In the genomic region with DNA sequence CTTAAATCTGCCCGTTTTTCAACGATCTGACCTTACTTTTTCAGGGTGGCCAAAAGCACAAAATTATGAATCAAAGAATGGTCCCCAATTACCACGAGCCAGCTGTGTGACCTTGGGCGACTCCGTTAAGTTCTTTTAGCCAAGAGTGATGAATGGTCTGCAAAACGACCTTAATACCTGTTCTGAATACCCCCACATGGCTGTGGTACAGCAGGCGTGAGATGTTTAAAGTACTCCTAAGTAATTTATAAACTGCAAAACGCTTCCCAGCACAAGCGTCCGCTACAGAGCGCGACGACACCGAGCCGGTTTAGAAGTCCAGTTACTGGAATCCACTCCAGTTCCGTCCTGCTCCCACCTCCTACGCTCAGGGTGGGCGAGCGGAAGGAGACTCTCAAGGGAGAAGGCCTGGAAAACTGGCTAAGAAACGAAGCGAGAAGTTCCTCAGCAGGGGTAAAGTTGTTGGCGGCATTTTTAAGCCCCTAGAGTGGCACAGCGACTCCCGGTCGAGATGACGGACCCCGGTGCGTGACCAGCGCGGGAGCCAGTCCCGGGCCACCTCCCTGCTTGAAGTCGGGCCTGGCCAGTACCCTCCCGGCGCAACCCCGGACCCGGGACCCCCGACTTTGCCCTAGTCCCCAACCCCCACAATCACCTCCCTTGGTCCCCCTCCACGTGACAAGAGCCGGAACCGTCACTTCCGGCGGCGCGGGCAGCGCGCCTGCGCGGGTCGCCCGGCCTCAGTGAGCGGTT, we compare ENCODE assay signal across 1 cellular context.
TF ChIP-seq lines count a peak whose summit lies in the region.

No MANE protein-coding gene starts in this region.

TF ChIP-seq in HepG2, 621 proteins besides CTCF, POLR2A, EP300 and RAD21 (continued from another document and continues in another):
- TF ChIP-seq, protein P1, sequence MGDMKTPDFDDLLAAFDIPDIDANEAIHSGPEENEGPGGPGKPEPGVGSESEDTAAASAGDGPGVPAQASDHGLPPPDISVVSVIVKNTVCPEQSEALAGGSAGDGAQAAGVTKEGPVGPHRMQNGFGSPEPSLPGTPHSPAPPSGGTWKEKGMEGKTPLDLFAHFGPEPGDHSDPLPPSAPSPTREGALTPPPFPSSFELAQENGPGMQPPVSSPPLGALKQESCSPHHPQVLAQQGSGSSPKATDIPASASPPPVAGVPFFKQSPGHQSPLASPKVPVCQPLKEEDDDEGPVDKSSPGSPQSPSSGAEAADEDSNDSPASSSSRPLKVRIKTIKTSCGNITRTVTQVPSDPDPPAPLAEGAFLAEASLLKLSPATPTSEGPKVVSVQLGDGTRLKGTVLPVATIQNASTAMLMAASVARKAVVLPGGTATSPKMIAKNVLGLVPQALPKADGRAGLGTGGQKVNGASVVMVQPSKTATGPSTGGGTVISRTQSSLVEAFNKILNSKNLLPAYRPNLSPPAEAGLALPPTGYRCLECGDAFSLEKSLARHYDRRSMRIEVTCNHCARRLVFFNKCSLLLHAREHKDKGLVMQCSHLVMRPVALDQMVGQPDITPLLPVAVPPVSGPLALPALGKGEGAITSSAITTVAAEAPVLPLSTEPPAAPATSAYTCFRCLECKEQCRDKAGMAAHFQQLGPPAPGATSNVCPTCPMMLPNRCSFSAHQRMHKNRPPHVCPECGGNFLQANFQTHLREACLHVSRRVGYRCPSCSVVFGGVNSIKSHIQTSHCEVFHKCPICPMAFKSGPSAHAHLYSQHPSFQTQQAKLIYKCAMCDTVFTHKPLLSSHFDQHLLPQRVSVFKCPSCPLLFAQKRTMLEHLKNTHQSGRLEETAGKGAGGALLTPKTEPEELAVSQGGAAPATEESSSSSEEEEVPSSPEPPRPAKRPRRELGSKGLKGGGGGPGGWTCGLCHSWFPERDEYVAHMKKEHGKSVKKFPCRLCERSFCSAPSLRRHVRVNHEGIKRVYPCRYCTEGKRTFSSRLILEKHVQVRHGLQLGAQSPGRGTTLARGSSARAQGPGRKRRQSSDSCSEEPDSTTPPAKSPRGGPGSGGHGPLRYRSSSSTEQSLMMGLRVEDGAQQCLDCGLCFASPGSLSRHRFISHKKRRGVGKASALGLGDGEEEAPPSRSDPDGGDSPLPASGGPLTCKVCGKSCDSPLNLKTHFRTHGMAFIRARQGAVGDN (CRISPR knock-in tag; IDR thresholded peaks at IDR 0.05): peak; percentile 93
- TF ChIP-seq, protein P2, sequence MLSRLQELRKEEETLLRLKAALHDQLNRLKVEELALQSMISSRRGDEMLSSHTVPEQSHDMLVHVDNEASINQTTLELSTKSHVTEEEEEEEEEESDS (CRISPR knock-in tag; IDR thresholded peaks at IDR 0.05; ENCODE audit: borderline replicate concordance): no peak
- TF ChIP-seq TBX3 (IDR thresholded peaks at IDR 0.05; ENCODE audit: borderline replicate concordance) (no peak), KAT7 (CRISPR knock-in tag; IDR thresholded peaks at IDR 0.05; ENCODE audit: borderline replicate concordance) (peak; percentile 80), SIX1 (CRISPR knock-in tag; IDR thresholded peaks at IDR 0.05; ENCODE audit: borderline replicate concordance) (0 out of 2 replicates have a peak, but pooled peaks have one; percentile 14), DPF2 (CRISPR knock-in tag; IDR thresholded peaks at IDR 0.05; ENCODE audit: borderline replicate concordance, low read depth) (no peak), XBP1 (CRISPR knock-in tag; IDR thresholded peaks at IDR 0.05) (no peak), SP4 (CRISPR knock-in tag; IDR thresholded peaks at IDR 0.05) (no peak), GABPB1 (CRISPR knock-in tag; IDR thresholded peaks at IDR 0.05) (peak; percentile 92), KDM5B (CRISPR knock-in tag; IDR thresholded peaks at IDR 0.05; ENCODE audit: borderline replicate concordance) (peak; percentile 74; the same call in 1 of the 2 replicates), HNRNPK (IDR thresholded peaks at IDR 0.05; ENCODE audit: low read depth, low read length, poor library complexity, severe bottlenecking) (peak; percentile 97), CREM (IDR thresholded peaks at IDR 0.05) (peak; percentile 53; the same call in 1 of the 2 replicates), CREM (CRISPR knock-in tag; IDR thresholded peaks at IDR 0.05) (0 out of 2 replicates have a peak, but pooled peaks have one; percentile 28), ZNF33B (CRISPR knock-in tag; IDR thresholded peaks at IDR 0.05) (0 out of 2 replicates have a peak, but pooled peaks have one; percentile 65), ZNF747 (CRISPR knock-in tag; IDR thresholded peaks at IDR 0.05; ENCODE audit: borderline replicate concordance) (peak; percentile 66; the same call in 1 of the 2 replicates), PHF21A (CRISPR knock-in tag; IDR thresholded peaks at IDR 0.05) (peak; percentile 35; the same call in 1 of the 2 replicates), GZF1 (CRISPR knock-in tag; IDR thresholded peaks at IDR 0.05) (peak; percentile 60; the same call in 1 of the 2 replicates), ZNF546 (CRISPR knock-in tag; conservative IDR thresholded peaks at IDR 0.05) (0 out of 2 replicates have a peak, but pooled peaks have one; percentile 11), FOXJ3 (CRISPR knock-in tag; IDR thresholded peaks at IDR 0.05; ENCODE audit: borderline replicate concordance) (no peak), THAP11 (CRISPR knock-in tag; IDR thresholded peaks at IDR 0.05) (peak; percentile 54; the same call in 1 of the 2 replicates), GATAD2A (CRISPR knock-in tag; IDR thresholded peaks at IDR 0.05) (peak; percentile 58), ZNF460 (CRISPR knock-in tag; IDR thresholded peaks at IDR 0.05; ENCODE audit: borderline replicate concordance) (no peak), ISL2 (CRISPR knock-in tag; IDR thresholded peaks at IDR 0.05) (peak; percentile 29), ZBTB7B (CRISPR knock-in tag; IDR thresholded peaks at IDR 0.05) (peak; percentile 97), KLF9 (CRISPR knock-in tag; IDR thresholded peaks at IDR 0.05; ENCODE audit: low read depth) (no peak)
- TF ChIP-seq, protein P3, sequence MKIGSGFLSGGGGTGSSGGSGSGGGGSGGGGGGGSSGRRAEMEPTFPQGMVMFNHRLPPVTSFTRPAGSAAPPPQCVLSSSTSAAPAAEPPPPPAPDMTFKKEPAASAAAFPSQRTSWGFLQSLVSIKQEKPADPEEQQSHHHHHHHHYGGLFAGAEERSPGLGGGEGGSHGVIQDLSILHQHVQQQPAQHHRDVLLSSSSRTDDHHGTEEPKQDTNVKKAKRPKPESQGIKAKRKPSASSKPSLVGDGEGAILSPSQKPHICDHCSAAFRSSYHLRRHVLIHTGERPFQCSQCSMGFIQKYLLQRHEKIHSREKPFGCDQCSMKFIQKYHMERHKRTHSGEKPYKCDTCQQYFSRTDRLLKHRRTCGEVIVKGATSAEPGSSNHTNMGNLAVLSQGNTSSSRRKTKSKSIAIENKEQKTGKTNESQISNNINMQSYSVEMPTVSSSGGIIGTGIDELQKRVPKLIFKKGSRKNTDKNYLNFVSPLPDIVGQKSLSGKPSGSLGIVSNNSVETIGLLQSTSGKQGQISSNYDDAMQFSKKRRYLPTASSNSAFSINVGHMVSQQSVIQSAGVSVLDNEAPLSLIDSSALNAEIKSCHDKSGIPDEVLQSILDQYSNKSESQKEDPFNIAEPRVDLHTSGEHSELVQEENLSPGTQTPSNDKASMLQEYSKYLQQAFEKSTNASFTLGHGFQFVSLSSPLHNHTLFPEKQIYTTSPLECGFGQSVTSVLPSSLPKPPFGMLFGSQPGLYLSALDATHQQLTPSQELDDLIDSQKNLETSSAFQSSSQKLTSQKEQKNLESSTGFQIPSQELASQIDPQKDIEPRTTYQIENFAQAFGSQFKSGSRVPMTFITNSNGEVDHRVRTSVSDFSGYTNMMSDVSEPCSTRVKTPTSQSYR (CRISPR knock-in tag; IDR thresholded peaks at IDR 0.05; ENCODE audit: borderline replicate concordance): peak; percentile 77; the same call in 1 of the 2 replicates
- TF ChIP-seq, protein P4, sequence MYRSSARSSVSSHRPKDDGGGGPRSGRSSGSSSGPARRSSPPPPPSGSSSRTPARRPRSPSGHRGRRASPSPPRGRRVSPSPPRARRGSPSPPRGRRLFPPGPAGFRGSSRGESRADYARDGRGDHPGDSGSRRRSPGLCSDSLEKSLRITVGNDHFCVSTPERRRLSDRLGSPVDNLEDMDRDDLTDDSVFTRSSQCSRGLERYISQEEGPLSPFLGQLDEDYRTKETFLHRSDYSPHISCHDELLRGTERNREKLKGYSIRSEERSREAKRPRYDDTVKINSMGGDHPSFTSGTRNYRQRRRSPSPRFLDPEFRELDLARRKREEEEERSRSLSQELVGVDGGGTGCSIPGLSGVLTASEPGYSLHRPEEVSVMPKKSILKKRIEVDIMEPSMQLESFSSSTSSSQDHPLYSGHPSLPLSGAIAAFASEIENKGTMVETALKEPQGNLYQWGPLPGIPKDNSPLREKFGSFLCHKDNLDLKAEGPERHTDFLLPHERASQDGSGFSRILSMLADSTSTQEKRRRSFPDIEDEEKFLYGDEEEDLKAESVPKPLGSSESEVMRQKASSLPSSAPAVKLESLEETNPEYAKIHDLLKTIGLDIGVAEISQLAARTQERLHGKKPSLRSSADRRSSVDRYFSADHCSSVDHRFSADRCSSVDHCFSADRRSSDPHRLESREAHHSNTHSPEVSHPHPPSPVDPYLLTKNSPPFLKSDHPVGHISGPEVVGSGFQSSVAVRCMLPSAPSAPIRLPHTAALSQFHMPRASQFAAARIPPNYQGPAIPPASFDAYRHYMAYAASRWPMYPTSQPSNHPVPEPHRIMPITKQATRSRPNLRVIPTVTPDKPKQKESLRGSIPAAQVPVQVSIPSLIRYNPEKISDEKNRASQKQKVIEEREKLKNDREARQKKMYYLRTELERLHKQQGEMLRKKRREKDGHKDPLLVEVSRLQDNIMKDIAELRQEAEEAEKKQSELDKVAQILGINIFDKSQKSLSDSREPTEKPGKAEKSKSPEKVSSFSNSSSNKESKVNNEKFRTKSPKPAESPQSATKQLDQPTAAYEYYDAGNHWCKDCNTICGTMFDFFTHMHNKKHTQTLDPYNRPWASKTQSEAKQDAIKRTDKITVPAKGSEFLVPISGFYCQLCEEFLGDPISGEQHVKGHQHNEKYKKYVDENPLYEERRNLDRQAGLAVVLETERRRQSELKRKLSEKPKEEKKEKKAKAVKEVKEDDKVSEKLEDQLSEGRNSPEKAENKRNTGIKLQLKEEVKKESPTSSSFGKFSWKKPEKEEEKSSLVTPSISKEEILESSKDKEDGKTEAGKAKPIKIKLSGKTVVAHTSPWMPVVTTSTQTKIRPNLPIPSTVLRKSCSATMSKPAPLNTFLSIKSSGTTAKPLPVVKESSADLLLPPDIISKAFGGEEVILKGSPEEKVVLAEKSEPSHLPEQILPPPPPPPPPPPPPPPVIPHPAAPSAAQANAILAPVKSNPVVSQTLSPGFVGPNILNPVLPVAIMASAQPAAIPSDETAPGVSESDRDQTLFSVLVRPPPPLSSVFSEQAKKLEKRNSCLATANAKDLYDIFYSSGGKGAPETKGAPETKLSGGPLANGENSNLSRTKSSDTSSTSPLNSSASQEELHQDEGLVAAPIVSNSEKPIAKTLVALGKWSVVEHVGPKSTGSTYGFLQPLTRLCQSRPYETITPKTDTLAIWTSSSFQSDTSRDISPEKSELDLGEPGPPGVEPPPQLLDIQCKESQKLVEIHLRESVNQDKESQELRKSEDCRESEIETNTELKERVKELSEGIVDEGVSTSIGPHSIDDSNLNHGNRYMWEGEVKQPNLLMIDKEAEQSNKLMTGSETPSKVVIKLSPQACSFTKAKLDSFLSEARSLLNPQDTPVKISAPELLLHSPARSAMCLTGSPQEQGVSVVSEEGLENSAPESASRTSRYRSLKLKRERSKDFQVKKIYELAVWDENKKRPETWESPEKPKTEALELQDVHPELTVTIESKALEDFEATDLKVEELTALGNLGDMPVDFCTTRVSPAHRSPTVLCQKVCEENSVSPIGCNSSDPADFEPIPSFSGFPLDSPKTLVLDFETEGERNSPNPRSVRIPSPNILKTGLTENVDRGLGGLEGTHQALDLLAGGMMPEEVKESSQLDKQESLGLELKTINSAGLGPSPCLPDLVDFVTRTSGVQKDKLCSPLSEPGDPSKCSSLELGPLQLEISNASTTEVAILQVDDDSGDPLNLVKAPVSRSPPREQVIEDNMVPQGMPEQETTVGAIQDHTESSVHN (CRISPR knock-in tag; IDR thresholded peaks at IDR 0.05): no peak
- TF ChIP-seq, protein P5, sequence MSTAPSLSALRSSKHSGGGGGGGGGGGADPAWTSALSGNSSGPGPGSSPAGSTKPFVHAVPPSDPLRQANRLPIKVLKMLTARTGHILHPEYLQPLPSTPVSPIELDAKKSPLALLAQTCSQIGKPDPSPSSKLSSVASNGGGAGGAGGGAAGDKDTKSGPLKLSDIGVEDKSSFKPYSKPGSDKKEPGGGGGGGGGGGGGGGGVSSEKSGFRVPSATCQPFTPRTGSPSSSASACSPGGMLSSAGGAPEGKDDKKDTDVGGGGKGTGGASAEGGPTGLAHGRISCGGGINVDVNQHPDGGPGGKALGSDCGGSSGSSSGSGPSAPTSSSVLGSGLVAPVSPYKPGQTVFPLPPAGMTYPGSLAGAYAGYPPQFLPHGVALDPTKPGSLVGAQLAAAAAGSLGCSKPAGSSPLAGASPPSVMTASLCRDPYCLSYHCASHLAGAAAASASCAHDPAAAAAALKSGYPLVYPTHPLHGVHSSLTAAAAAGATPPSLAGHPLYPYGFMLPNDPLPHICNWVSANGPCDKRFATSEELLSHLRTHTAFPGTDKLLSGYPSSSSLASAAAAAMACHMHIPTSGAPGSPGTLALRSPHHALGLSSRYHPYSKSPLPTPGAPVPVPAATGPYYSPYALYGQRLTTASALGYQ (CRISPR knock-in tag; IDR thresholded peaks at IDR 0.05): no peak
- TF ChIP-seq, protein P6, sequence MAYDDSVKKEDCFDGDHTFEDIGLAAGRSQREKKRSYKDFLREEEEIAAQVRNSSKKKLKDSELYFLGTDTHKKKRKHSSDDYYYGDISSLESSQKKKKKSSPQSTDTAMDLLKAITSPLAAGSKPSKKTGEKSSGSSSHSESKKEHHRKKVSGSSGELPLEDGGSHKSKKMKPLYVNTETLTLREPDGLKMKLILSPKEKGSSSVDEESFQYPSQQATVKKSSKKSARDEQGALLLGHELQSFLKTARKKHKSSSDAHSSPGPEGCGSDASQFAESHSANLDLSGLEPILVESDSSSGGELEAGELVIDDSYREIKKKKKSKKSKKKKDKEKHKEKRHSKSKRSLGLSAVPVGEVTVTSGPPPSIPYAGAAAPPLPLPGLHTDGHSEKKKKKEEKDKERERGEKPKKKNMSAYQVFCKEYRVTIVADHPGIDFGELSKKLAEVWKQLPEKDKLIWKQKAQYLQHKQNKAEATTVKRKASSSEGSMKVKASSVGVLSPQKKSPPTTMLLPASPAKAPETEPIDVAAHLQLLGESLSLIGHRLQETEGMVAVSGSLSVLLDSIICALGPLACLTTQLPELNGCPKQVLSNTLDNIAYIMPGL (CRISPR knock-in tag; IDR thresholded peaks at IDR 0.05; ENCODE audit: borderline replicate concordance in 1 of 2, low read depth in 1 of 2): peak; percentile 44 to 57; a peak in 1 of 4 replicates
- TF ChIP-seq, protein P7, sequence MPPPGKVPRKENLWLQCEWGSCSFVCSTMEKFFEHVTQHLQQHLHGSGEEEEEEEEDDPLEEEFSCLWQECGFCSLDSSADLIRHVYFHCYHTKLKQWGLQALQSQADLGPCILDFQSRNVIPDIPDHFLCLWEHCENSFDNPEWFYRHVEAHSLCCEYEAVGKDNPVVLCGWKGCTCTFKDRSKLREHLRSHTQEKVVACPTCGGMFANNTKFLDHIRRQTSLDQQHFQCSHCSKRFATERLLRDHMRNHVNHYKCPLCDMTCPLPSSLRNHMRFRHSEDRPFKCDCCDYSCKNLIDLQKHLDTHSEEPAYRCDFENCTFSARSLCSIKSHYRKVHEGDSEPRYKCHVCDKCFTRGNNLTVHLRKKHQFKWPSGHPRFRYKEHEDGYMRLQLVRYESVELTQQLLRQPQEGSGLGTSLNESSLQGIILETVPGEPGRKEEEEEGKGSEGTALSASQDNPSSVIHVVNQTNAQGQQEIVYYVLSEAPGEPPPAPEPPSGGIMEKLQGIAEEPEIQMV (CRISPR knock-in tag; IDR thresholded peaks at IDR 0.05; ENCODE audit: low read depth): 0 out of 2 replicates have a peak, but pooled peaks have one; percentile 51
